ENCODE assay signal across 14 cellular contexts in the genomic region with DNA sequence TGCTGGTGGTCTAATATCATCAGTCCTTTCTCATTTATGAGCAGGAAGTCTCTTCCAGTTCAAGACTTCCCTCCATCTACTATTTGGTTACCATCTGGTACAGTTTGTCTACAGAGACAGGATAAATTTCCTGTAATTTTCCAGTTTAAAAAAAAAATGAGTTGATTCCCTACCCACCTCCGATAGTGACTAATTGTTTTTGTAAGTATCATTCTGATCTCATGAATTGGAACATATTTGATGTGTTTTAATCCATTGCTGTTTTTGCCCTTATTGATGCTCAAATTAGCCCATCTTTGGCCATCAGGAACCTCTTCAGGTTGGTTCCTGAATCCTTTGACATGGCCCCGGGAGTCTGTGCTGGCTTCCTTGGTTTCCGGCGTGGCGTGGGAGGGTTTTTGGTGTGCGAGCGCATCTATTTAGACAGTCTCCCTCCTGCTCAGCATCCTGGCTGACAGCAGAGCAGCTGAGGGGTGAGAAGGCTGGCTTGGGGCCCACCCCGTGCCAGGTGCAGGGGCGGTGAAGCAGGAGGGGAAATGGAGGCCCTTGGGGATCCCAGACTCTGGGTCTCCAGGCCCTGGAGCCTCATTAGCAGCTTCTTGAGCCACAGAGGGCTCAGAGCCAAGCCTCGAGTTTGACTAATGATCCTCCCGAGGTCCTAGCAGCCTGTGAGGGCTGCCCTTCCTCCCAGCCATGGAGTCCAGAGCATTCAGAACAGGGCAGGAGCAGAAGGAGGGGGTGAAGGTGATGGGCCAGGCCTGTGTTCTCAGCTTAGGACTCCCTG. TPM values are rescaled to one million over a fixed set of nuclear protein-coding genes. Genes with fewer than 3 reads are reported as not detected.
DNase-seq lines count a peak whose midpoint lies in the region; ATAC-seq, FAIRE-seq and TF ChIP-seq lines count a peak whose summit lies in the region.
"Had no signal": no experiment of that assay in that cellular context is flagged by ENCODE, and none has a peak within 500 bp of the region (broad histone marks: within the 10 kb centered on the region; RNA-seq: fewer than 3 reads in every experiment).

No MANE protein-coding gene starts in this region.

- H3K4me3 ChIP-seq in BLaER1: no peak overlapping the region
- no peak overlapping the region for H3K4me3 ChIP-seq in astrocyte (ENCODE audit: insufficient read depth, low read depth, low read length)
- H3K4me3 ChIP-seq: ovary had no signal

- no peak for ATAC-seq in HG03442 (IDR thresholded peaks at IDR 0.05; ENCODE audit: unreplicated experiment)
- ATAC-seq in naive thymus-derived CD8-positive, alpha-beta T cell: no peak

- peak overlapping the region; percentile 2 for H2AFZ ChIP-seq in astrocyte (ENCODE audit: low read depth, low read length)

- POLR2A ChIA-PET in naive thymus-derived CD8-positive, alpha-beta T cell (lab: Charles Lee): no interaction called here

- H3K4me1 ChIP-seq in BLaER1 (peaks cover 71% of the 10 kb centered on the region), astrocyte (ENCODE audit: insufficient read depth, low read length) (peaks cover 46% of the 10 kb centered on the region)

- H3K27me3 ChIP-seq in BLaER1 (no peaks in the 10 kb centered on the region), astrocyte (ENCODE audit: insufficient read depth, low read length) (no peaks in the 10 kb centered on the region)
- H3K27me3 ChIP-seq: ovary had no signal

- H3K9ac ChIP-seq in BLaER1 (peak overlapping the region; percentile 25; the same call in 1 of the 2 replicates), astrocyte (ENCODE audit: low read length) (peak overlapping the region; percentile 16)

- H3K4me1 Mint-ChIP-seq in astrocyte (ENCODE audit: low read depth, unreplicated experiment): peaks cover 16% of the 10 kb centered on the region
- H3K4me1 Mint-ChIP-seq in naive thymus-derived CD8-positive, alpha-beta T cell: peaks cover 0 to 2% (median 0%) of the 10 kb centered on the region in 4 donors
- H3K4me1 Mint-ChIP-seq: CD8-positive, alpha-beta memory T cell had no signal

- peaks cover 6% of the 10 kb centered on the region for H3K27me3 Mint-ChIP-seq in astrocyte (ENCODE audit: low read depth, unreplicated experiment)
- H3K27me3 Mint-ChIP-seq in naive thymus-derived CD8-positive, alpha-beta T cell: no peaks in the 10 kb centered on the region
- H3K27me3 Mint-ChIP-seq: CD8-positive, alpha-beta memory T cell had no signal

- no peak overlapping the region for H3K4me3 Mint-ChIP-seq in astrocyte (ENCODE audit: unreplicated experiment)
- H3K4me3 Mint-ChIP-seq in naive thymus-derived CD8-positive, alpha-beta T cell: no peak overlapping the region
- H3K4me3 Mint-ChIP-seq: activated naive CD8-positive, alpha-beta T cell treated with anti-CD3 and anti-CD28 coated beads, Interleukin-2, amount 10 ng/mL, durations not matched to agents 7 days and 5 days; CD8-positive, alpha-beta memory T cell had no signal

- no peaks in the 10 kb centered on the region for H3K9me3 Mint-ChIP-seq in astrocyte (ENCODE audit: unreplicated experiment)
- H3K9me3 Mint-ChIP-seq in naive thymus-derived CD8-positive, alpha-beta T cell: no peaks in the 10 kb centered on the region
- H3K9me3 Mint-ChIP-seq: activated naive CD8-positive, alpha-beta T cell treated with anti-CD3 and anti-CD28 coated beads, Interleukin-2, amount 10 ng/mL, durations not matched to agents 7 days and 5 days; CD8-positive, alpha-beta memory T cell had no signal

- peak overlapping the region; percentile 85 for H3K4me2 ChIP-seq in BLaER1
- peak overlapping the region; percentile 60 for H3K4me2 ChIP-seq in astrocyte (ENCODE audit: low read length)

- H3K27ac ChIP-seq in BLaER1: peak overlapping the region; percentile 64
- H3K27ac ChIP-seq in astrocyte (ENCODE audit: low read depth, low read length): peak overlapping the region; percentile 59
- H3K27ac ChIP-seq: ovary had no signal

- no peak for TF ChIP-seq CTCF in astrocyte (IDR thresholded peaks at IDR 0.05; ENCODE audit: insufficient read depth, low read depth, low read length)

- H3K79me2 ChIP-seq in astrocyte (ENCODE audit: insufficient read depth, low read length): no peaks in the 10 kb centered on the region

- DNase-seq in NCI-H1092 (lab: John Stamatoyannopoulos, UW) (peak; percentile 96), astrocyte (ENCODE audit: low read depth) (peak; percentile 78), myocyte (ENCODE audit: low read depth) (peak; percentile 59), NCI-H1930 (lab: John Stamatoyannopoulos, UW) (no peak)
- DNase-seq in stimulated activated CD8-positive, alpha-beta memory T cell treated with anti-CD3 and anti-CD28 coated beads, Interleukin-4, amount 100 ng/mL, for 48 hours: no peak
- DNase-seq in naive thymus-derived CD8-positive, alpha-beta T cell: no peak
- DNase-seq: activated naive CD8-positive, alpha-beta T cell treated with anti-CD3 and anti-CD28 coated beads, Interleukin-2, amount 10 ng/mL, durations not matched to agents 7 days and 5 days; CD8-positive, alpha-beta memory T cell; mammary epithelial cell; NCI-H345; ovary had no signal

- no peak overlapping the region for H3K27ac Mint-ChIP-seq in astrocyte (ENCODE audit: unreplicated experiment)
- no peak overlapping the region for H3K27ac Mint-ChIP-seq in naive thymus-derived CD8-positive, alpha-beta T cell
- H3K27ac Mint-ChIP-seq: activated naive CD8-positive, alpha-beta T cell treated with anti-CD3 and anti-CD28 coated beads, Interleukin-2, amount 10 ng/mL, durations not matched to agents 7 days and 5 days had no signal

- H3K9me3 ChIP-seq in BLaER1 (no peaks in the 10 kb centered on the region), astrocyte (ENCODE audit: insufficient read depth, low read depth, low read length) (no peaks in the 10 kb centered on the region)
- H3K9me3 ChIP-seq: ovary had no signal

- no peaks in the 10 kb centered on the region for H3K36me3 ChIP-seq in BLaER1
- H3K36me3 ChIP-seq in astrocyte (ENCODE audit: insufficient read depth, low read length): no peaks in the 10 kb centered on the region
- H3K36me3 ChIP-seq: ovary had no signal

- peaks cover 4% of the 10 kb centered on the region for H3K36me3 Mint-ChIP-seq in astrocyte (ENCODE audit: low read depth, unreplicated experiment)
- H3K36me3 Mint-ChIP-seq in naive thymus-derived CD8-positive, alpha-beta T cell: no peaks in the 10 kb centered on the region
- H3K36me3 Mint-ChIP-seq: activated naive CD8-positive, alpha-beta T cell treated with anti-CD3 and anti-CD28 coated beads, Interleukin-2, amount 10 ng/mL, durations not matched to agents 7 days and 5 days; CD8-positive, alpha-beta memory T cell had no signal

- H4K20me1 ChIP-seq in BLaER1 (no peaks in the 10 kb centered on the region), astrocyte (ENCODE audit: insufficient read depth, low read length) (peaks cover 22% of the 10 kb centered on the region)

- no peak for FAIRE-seq in astrocyte (lab: Jason Lieb, UNC)
- FAIRE-seq: TTC549 had no signal

RNA-seq across cellular contexts. Expression of gene OMP, which starts 6.8 kb away (rescaled TPM):
- total RNA-seq in astrocyte: 0.67 and 1.3 TPM in 2 replicates
- not detected in 2 replicates for total RNA-seq in myocyte
- polyA plus RNA-seq in myocyte (2012): 0.25 TPM
- total RNA-seq in naive thymus-derived CD8-positive, alpha-beta T cell: 1 to 10 TPM in 1 of 2 experiments, not detected in 1; 1.1 TPM
- polyA plus RNA-seq in naive thymus-derived CD8-positive, alpha-beta T cell: not detected
- total RNA-seq: activated naive CD8-positive, alpha-beta T cell treated with anti-CD3 and anti-CD28 coated beads, Interleukin-2, amount 10 ng/mL, durations not matched to agents 7 days and 5 days; CD8-positive, alpha-beta memory T cell; mammary epithelial cell had no signal
- polyA plus RNA-seq: CD8-positive, alpha-beta memory T cell; mammary epithelial cell; ovary had no signal

RNA-seq across cellular contexts. Expression of gene MYO7A, which starts 18.6 kb away (rescaled TPM):
- total RNA-seq in astrocyte (0.16 TPM in 1 of 2 replicates, not detected in the other), myocyte (0.57 and 0.96 TPM in 2 replicates)
- 0.14 TPM for polyA plus RNA-seq in myocyte (2012)
- under 1 TPM; 0.18 to 0.30 TPM for total RNA-seq in naive thymus-derived CD8-positive, alpha-beta T cell
- not detected for polyA plus RNA-seq in naive thymus-derived CD8-positive, alpha-beta T cell

RNA-seq across cellular contexts. Expression of gene CAPN5, which starts 42.7 kb away (rescaled TPM):
- total RNA-seq in astrocyte (13.1 and 17.4 TPM in 2 replicates), myocyte (4.7 and 5.0 TPM in 2 replicates)
- polyA plus RNA-seq in myocyte (2012): 10.9 TPM
- 1 to 10 TPM; 9.5 to 9.9 TPM for total RNA-seq in naive thymus-derived CD8-positive, alpha-beta T cell
- 10 to 100 TPM in 1 of 3 donors, 1 to 10 TPM in 2; 6.2 to 13.1 (median 7.5) TPM for polyA plus RNA-seq in naive thymus-derived CD8-positive, alpha-beta T cell

Comparison
In these comparisons a context has a peak if more than half of its experiments do, and no peak if none do; other contexts are left out.
1. DNase-seq: peak in NCI-H1092 (single experiment), astrocyte (single experiment) and myocyte (single experiment); none in stimulated activated CD8-positive, alpha-beta memory T cell treated with anti-CD3 and anti-CD28 coated beads, Interleukin-4, amount 100 ng/mL, for 48 hours (single experiment), naive thymus-derived CD8-positive, alpha-beta T cell (0 of 10) and NCI-H1930 (0 of 2).